ENCODE assay signal across 19 cellular contexts in the genomic region with DNA sequence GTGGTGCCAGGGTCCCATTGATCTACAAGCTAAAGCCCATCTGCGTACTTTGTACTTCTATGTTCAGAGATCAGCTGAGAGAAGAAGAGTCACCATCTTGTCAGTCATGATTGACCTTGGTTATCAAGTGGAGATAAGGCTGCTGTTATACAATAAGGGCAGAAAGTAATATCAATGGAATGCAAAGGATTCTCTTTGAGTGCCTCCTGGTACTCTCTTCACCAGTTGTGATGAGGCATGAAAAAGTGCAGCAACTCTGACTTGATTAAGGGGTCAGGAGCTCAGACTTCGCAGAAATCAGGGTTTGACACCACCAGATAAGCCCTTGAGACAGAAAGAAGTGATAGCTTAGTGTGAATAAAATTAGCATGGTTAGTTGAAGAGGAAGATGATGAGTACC.
"Had no signal": no experiment of that assay in that cellular context is flagged by ENCODE, and none has a peak within 500 bp of the region (broad histone marks: within the 10 kb centered on the region; RNA-seq: fewer than 3 reads in every experiment).

No MANE protein-coding gene starts in this region.

- DNase-seq: stimulated activated CD4-positive, alpha-beta T cell treated with anti-CD3 and anti-CD28 coated beads, Interleukin-2, amount 100 ng/mL, for 48 hours; stimulated activated CD4-positive, alpha-beta T cell treated with anti-CD3 and anti-CD28 coated beads, Interleukin-4, amount 100 ng/mL, for 1 hour; stimulated activated CD4-positive, alpha-beta T cell treated with anti-CD3 and anti-CD28 coated beads, Interleukin-4, amount 100 ng/mL, for 24 hours; stimulated activated CD4-positive, alpha-beta T cell treated with anti-CD3 and anti-CD28 coated beads, Interleukin-4, amount 100 ng/mL, for 4 hours; stimulated activated CD8-positive, alpha-beta memory T cell treated with anti-CD3 and anti-CD28 coated beads, Interleukin-4, amount 100 ng/mL, for 48 hours; stimulated activated naive B cell treated with anti-CD40 and anti-IgM and Interleukin-4, amounts not matched to agents 10 μg/mL and 1 μg/mL and 100 μg/mL, for 72 hours; stimulated activated naive CD4-positive, alpha-beta T cell; stimulated activated naive CD4-positive, alpha-beta T cell treated with Interleukin-2 at 50 U/mL for 16 hours; stimulated activated naive CD8-positive, alpha-beta T cell treated with anti-CD3 and anti-CD28 coated beads, Interleukin-15, amount 100 ng/mL, for 72 hours; stimulated activated naive CD8-positive, alpha-beta T cell treated with anti-CD3 and anti-CD28 coated beads, Interleukin-15, Interleukin-2, amounts not matched to agents 100 U/mL and 50 U/mL, for 24 hours; stomach; substantia nigra; testis; thyroid gland; tibial artery; transverse colon; upper lobe of left lung; upper lobe of right lung; uterus had no signal
